ENCODE assay signal across 30 cellular contexts in genomic region chr17:19320876-19321275, GRCh38.
"Had no signal": no experiment of that assay in that cellular context is flagged by ENCODE, and none has a peak within 500 bp of the region (broad histone marks: within the 10 kb centered on the region; RNA-seq: fewer than 3 reads in every experiment).

No MANE protein-coding gene starts in this region.

- H3K27me3 ChIP-seq: adrenal gland, ascending aorta, cardiac muscle cell, esophagus muscularis mucosa, foreskin keratinocyte, neural progenitor cell, thyroid gland, upper lobe of left lung had no signal

- FAIRE-seq: small intestine, TTC549 had no signal

- H3K27ac ChIP-seq: adrenal gland, ascending aorta, coronary artery, esophagus muscularis mucosa, foreskin keratinocyte, left ventricle myocardium inferior, neural progenitor cell, parathyroid adenoma, thyroid gland, upper lobe of left lung, VCaP had no signal

- H3K9me3 ChIP-seq: adrenal gland, esophagus muscularis mucosa, thyroid gland, upper lobe of left lung had no signal

- H3K4me1 Mint-ChIP-seq: activated naive CD8-positive, alpha-beta T cell treated with anti-CD3 and anti-CD28 coated beads for 36 hours; naive thymus-derived CD4-positive, alpha-beta T cell had no signal

- H3K79me2 ChIP-seq: parathyroid adenoma had no signal

- H2AFZ ChIP-seq: neural progenitor cell, parathyroid adenoma had no signal

- H3K4me2 ChIP-seq: neural progenitor cell had no signal

- H3K27me3 Mint-ChIP-seq: brain, memory B cell had no signal

- DNase-seq: activated CD4-positive, alpha-beta T cell treated with anti-CD3 and anti-CD28 coated beads for 48 hours; activated CD4-positive, alpha-beta T cell treated with anti-CD3 and anti-CD28 coated beads, Interleukin-2, amount 50 U/mL, for 48 hours; activated CD8-positive, alpha-beta memory T cell treated with anti-CD3 and anti-CD28 coated beads for 24 hours; activated effector memory CD4-positive, alpha-beta T cell treated with Interleukin-2 at 50 U/mL for 16 hours; activated naive CD4-positive, alpha-beta T cell treated with Interleukin-2 at 50 U/mL for 16 hours; activated naive CD8-positive, alpha-beta T cell treated with anti-CD3 and anti-CD28 coated beads for 36 hours; foreskin keratinocyte; kidney glomerular epithelial cell; left ventricle myocardium inferior; midbrain; naive thymus-derived CD4-positive, alpha-beta T cell; occipital lobe; small intestine; stimulated activated CD4-positive, alpha-beta T cell treated with anti-CD3 and anti-CD28 coated beads, Interleukin-1b, Interleukin-23, amount 100 ng/mL, for 48 hours; stimulated activated naive CD8-positive, alpha-beta T cell treated with anti-CD3 and anti-CD28 coated beads, Interleukin-15, Interleukin-2, amounts not matched to agents 100 U/mL and 50 U/mL, for 24 hours; thyroid gland; upper lobe of left lung had no signal

- H3K9ac ChIP-seq: neural progenitor cell, parathyroid adenoma had no signal

- H3K4me1 ChIP-seq: ascending aorta, foreskin keratinocyte had no signal

- H3K27ac Mint-ChIP-seq: activated naive CD8-positive, alpha-beta T cell treated with anti-CD3 and anti-CD28 coated beads for 36 hours; memory B cell; naive thymus-derived CD4-positive, alpha-beta T cell; neural progenitor cell had no signal

- ATAC-seq: activated CD4-positive, CD25-positive, alpha-beta regulatory T cell treated with anti-CD3 and anti-CD28 coated beads, Interleukin-2, amount 50 U/mL, for 24 hours; foreskin keratinocyte; naive thymus-derived CD4-positive, alpha-beta T cell; sciatic nerve; stimulated activated naive CD8-positive, alpha-beta T cell treated with anti-CD3 and anti-CD28 coated beads, Interleukin-15, Interleukin-2, amounts not matched to agents 100 U/mL and 50 U/mL, for 24 hours had no signal

- H3K36me3 ChIP-seq: adrenal gland, thyroid gland had no signal

- H3K4me3 ChIP-seq: adrenal gland, ascending aorta, cardiac muscle cell, coronary artery, esophagus muscularis mucosa, left ventricle myocardium inferior, neural progenitor cell, thyroid gland, upper lobe of left lung had no signal

- H3K36me3 Mint-ChIP-seq: activated naive CD8-positive, alpha-beta T cell treated with anti-CD3 and anti-CD28 coated beads for 36 hours had no signal

- H3K4me3 Mint-ChIP-seq: activated naive CD8-positive, alpha-beta T cell treated with anti-CD3 and anti-CD28 coated beads for 36 hours; brain; memory B cell; naive thymus-derived CD4-positive, alpha-beta T cell; neural progenitor cell had no signal
